Comparison of ENCODE assay signal across 33 cellular contexts in genomic region chr1:217417363-217417762, GRCh38.
"Had no signal": no experiment of that assay in that cellular context is flagged by ENCODE, and none has a peak within 500 bp of the region (broad histone marks: within the 10 kb centered on the region; RNA-seq: fewer than 3 reads in every experiment).

No MANE protein-coding gene starts in this region.

- H3K9me3 Mint-ChIP-seq: activated B cell treated with CpG ODN at 0.5 μM for 24 hours; activated CD8-positive, alpha-beta T cell treated with anti-CD3 and anti-CD28 coated beads for 36 hours; activated T-cell treated with anti-CD3 and anti-CD28 coated beads, Interleukin-2, amount 50 U/mL, for 4 hours; activated T-helper 17 cell treated with anti-CD3 and anti-CD28 coated beads, Interleukin-2, amount 50 U/mL, for 72 hours; effector memory CD8-positive, alpha-beta T cell; T-helper 2 cell treated with Interferon-gamma antibody and Interleukin-4, amounts not matched to agents 5 μg/mL and 100 μg/mL, for 36 hours had no signal

- H3K36me3 ChIP-seq: brain microvascular endothelial cell, esophagus squamous epithelium, gastroesophageal sphincter, heart right ventricle, WERI-Rb-1 had no signal

- FAIRE-seq: astrocyte, colon had no signal

- H3K27me3 ChIP-seq: brain microvascular endothelial cell, esophagus squamous epithelium, gastroesophageal sphincter, heart right ventricle had no signal

- H3K36me3 Mint-ChIP-seq: activated naive CD8-positive, alpha-beta T cell had no signal

- H3K4me3 Mint-ChIP-seq: activated B cell treated with CpG ODN at 0.5 μM for 24 hours; activated CD8-positive, alpha-beta T cell treated with anti-CD3 and anti-CD28 coated beads for 36 hours; activated naive CD8-positive, alpha-beta T cell; activated T-cell treated with anti-CD3 and anti-CD28 coated beads, Interleukin-2, amount 50 U/mL, for 4 hours; activated T-helper 17 cell treated with anti-CD3 and anti-CD28 coated beads, Interleukin-2, amount 50 U/mL, for 72 hours; effector memory CD8-positive, alpha-beta T cell; T-helper 17 cell; T-helper 2 cell treated with Interferon-gamma antibody and Interleukin-4, amounts not matched to agents 5 μg/mL and 100 μg/mL, for 36 hours had no signal

- H3K27me3 Mint-ChIP-seq: activated B cell treated with CpG ODN at 0.5 μM for 24 hours had no signal

- H3K27ac Mint-ChIP-seq: activated B cell treated with CpG ODN at 0.5 μM for 24 hours; activated CD8-positive, alpha-beta T cell treated with anti-CD3 and anti-CD28 coated beads for 36 hours; activated naive CD8-positive, alpha-beta T cell; activated T-helper 17 cell treated with anti-CD3 and anti-CD28 coated beads, Interleukin-2, amount 50 U/mL, for 72 hours; effector memory CD8-positive, alpha-beta T cell; T-helper 17 cell; T-helper 2 cell treated with Interferon-gamma antibody and Interleukin-4, amounts not matched to agents 5 μg/mL and 100 μg/mL, for 36 hours had no signal

- H3K4me3 ChIP-seq: esophagus squamous epithelium, gastroesophageal sphincter, heart right ventricle had no signal

- ATAC-seq: activated CD4-positive, CD25-positive, alpha-beta regulatory T cell treated with anti-CD3 and anti-CD28 coated beads, Interleukin-2, amount 50 U/mL, for 24 hours; activated CD8-positive, alpha-beta T cell treated with anti-CD3 and anti-CD28 coated beads for 36 hours; activated T-cell treated with anti-CD3 and anti-CD28 coated beads, Interleukin-2, amount 50 U/mL, for 4 hours; activated T-helper 17 cell treated with anti-CD3 and anti-CD28 coated beads, Interleukin-2, amount 50 U/mL, for 72 hours; effector memory CD8-positive, alpha-beta T cell; gastroesophageal sphincter; heart right ventricle; T-helper 17 cell had no signal

- H3K9me3 ChIP-seq: esophagus squamous epithelium, gastroesophageal sphincter, heart right ventricle had no signal

- H3K27ac ChIP-seq: brain microvascular endothelial cell, epithelial cell of prostate, esophagus squamous epithelium, heart right ventricle, WERI-Rb-1 had no signal

- H3K4me1 Mint-ChIP-seq: activated B cell treated with CpG ODN at 0.5 μM for 24 hours; activated T-helper 17 cell treated with anti-CD3 and anti-CD28 coated beads, Interleukin-2, amount 50 U/mL, for 72 hours; T-helper 17 cell had no signal

- DNase-seq: activated B cell treated with CpG ODN at 0.5 μM for 24 hours; activated CD4-positive, alpha-beta T cell treated with anti-CD3 and anti-CD28 coated beads for 48 hours; activated CD4-positive, alpha-beta T cell treated with anti-CD3 and anti-CD28 coated beads, Interleukin-2, amount 50 U/mL, for 1 hour; activated CD4-positive, alpha-beta T cell treated with anti-CD3 and anti-CD28 coated beads, Interleukin-2, amount 50 U/mL, for 48 hours; activated CD8-positive, alpha-beta memory T cell treated with anti-CD3 and anti-CD28 coated beads for 24 hours; activated CD8-positive, alpha-beta T cell treated with anti-CD3 and anti-CD28 coated beads for 36 hours; activated effector memory CD4-positive, alpha-beta T cell treated with Interleukin-2 at 50 U/mL for 16 hours; activated gamma-delta T cell treated with Interleukin-2 at 50 U/mL for 16 hours; activated naive CD4-positive, alpha-beta T cell treated with anti-CD3 and anti-CD28 coated beads, Interleukin-2, amount 50 U/mL, for 16 hours; activated naive CD4-positive, alpha-beta T cell treated with Interleukin-2 at 50 U/mL for 16 hours; activated T-cell treated with anti-CD3 and anti-CD28 coated beads, Interleukin-2, amount 50 U/mL, for 4 hours; amniotic stem cell; anterior cingulate cortex; brain microvascular endothelial cell; caudate nucleus; cortex of kidney; dermis blood vessel endothelial cell; effector CD4-positive, alpha-beta T cell; effector memory CD8-positive, alpha-beta T cell; esophagus squamous epithelium; foreskin melanocyte; heart right ventricle; T-helper 17 cell; T1000; WERI-Rb-1 had no signal

- H3K4me1 ChIP-seq: esophagus squamous epithelium had no signal
